18 cellular contexts compared by ENCODE assay signal in the genomic region with DNA sequence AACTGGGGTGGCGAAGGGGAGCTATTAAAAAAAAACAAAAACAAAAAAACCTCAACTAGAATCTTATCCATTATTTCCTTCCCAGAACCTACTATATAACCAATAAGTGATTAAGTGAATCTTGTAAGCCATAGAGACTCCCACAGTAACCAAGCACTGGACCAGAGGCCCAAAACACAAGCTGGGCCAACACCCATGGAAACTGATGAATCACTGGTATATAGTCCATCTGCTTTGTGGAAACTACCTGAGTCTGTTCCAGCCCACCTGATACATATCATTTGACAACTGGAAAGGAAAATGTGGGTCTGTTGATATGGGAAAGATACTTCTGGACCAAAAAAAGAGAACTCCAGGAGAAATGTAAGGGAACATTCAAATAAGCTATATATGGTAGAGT.
DNase-seq lines count a peak whose midpoint lies in the region; ATAC-seq, FAIRE-seq and TF ChIP-seq lines count a peak whose summit lies in the region.
"Had no signal": no experiment of that assay in that cellular context is flagged by ENCODE, and none has a peak within 500 bp of the region (broad histone marks: within the 10 kb centered on the region; RNA-seq: fewer than 3 reads in every experiment).

No MANE protein-coding gene starts in this region.

- no peak overlapping the region for H2AK5ac ChIP-seq in trophoblast cell (ENCODE audit: low read length)

- H2AFZ ChIP-seq in astrocyte (ENCODE audit: low read depth, low read length) (no peak overlapping the region), trophoblast cell (ENCODE audit: insufficient read depth, low read length, poor library complexity) (no peak overlapping the region)
- H2AFZ ChIP-seq: PC-9 had no signal

- CTCF ChIA-PET in activated CD4-positive, alpha-beta T cell treated with anti-CD3 and anti-CD28 coated beads for 36 hours (lab: Charles Lee) = interaction anchor here (0.6 to 1.8 kb wide), 2 partner anchors 14 to 111 kb away, joined by 3 to 8 read pairs; no protein-coding TSS in a partner anchor

- H3K4me3 ChIP-seq in astrocyte (ENCODE audit: insufficient read depth, low read depth, low read length) = no peak overlapping the region
- no peak overlapping the region for H3K4me3 ChIP-seq in fibroblast of the aortic adventitia (ENCODE audit: low read depth, low read length)
- H3K4me3 ChIP-seq in trophoblast cell (ENCODE audit: low read depth, low read length) = no peak overlapping the region
- H3K4me3 ChIP-seq: BLaER1, PC-9 had no signal

- H3K4me1 Mint-ChIP-seq in activated CD4-positive, alpha-beta T cell treated with anti-CD3 and anti-CD28 coated beads for 36 hours = peaks cover 32% of the 10 kb centered on the region
- peaks cover 34% of the 10 kb centered on the region for H3K4me1 Mint-ChIP-seq in astrocyte (ENCODE audit: low read depth, unreplicated experiment)
- H3K4me1 Mint-ChIP-seq in effector memory CD8-positive, alpha-beta T cell (ENCODE audit: low read depth in 2 of 2) = no peaks in the 10 kb centered on the region
- H3K4me1 Mint-ChIP-seq: CD8-positive, alpha-beta memory T cell had no signal

- H2BK12ac ChIP-seq in trophoblast cell (ENCODE audit: low read length) = peak overlapping the region; percentile 83

- H3K9ac ChIP-seq in astrocyte (ENCODE audit: low read length) (no peak overlapping the region), trophoblast cell (ENCODE audit: low read length) (no peak overlapping the region)
- H3K9ac ChIP-seq: BLaER1 had no signal

- H3K9me3 Mint-ChIP-seq in activated CD4-positive, alpha-beta T cell treated with anti-CD3 and anti-CD28 coated beads for 36 hours (ENCODE audit: low read depth) = no peaks in the 10 kb centered on the region
- H3K9me3 Mint-ChIP-seq in astrocyte (ENCODE audit: unreplicated experiment) = peaks cover 11% of the 10 kb centered on the region
- no peaks in the 10 kb centered on the region for H3K9me3 Mint-ChIP-seq in effector memory CD8-positive, alpha-beta T cell
- H3K9me3 Mint-ChIP-seq: CD8-positive, alpha-beta memory T cell had no signal

- WGBS in trophoblast cell (ENCODE audit: extremely low coverage, insufficient coverage, insufficient read length) = no CpG with 5 or more reads among the region's 1 CpG

- intact Hi-C loops in activated CD4-positive, alpha-beta T cell treated with anti-CD3 and anti-CD28 coated beads for 36 hours (cut with DNase I, micrococcal nuclease) = no loop called here

- H3K23ac ChIP-seq in trophoblast cell (ENCODE audit: low read length) = no peak overlapping the region

- POLR2A ChIA-PET in activated CD4-positive, alpha-beta T cell treated with anti-CD3 and anti-CD28 coated beads for 36 hours (lab: Charles Lee) = no interaction called here

- H4K12ac ChIP-seq in trophoblast cell (ENCODE audit: low read depth, low read length) = no peak overlapping the region

- peaks cover 4% of the 10 kb centered on the region for H3K36me3 Mint-ChIP-seq in activated CD4-positive, alpha-beta T cell treated with anti-CD3 and anti-CD28 coated beads for 36 hours (ENCODE audit: low read depth)
- H3K36me3 Mint-ChIP-seq in astrocyte (ENCODE audit: low read depth, unreplicated experiment) = peaks cover 2% of the 10 kb centered on the region
- H3K36me3 Mint-ChIP-seq in effector memory CD8-positive, alpha-beta T cell (ENCODE audit: insufficient read depth) = no peaks in the 10 kb centered on the region
- H3K36me3 Mint-ChIP-seq: CD8-positive, alpha-beta memory T cell had no signal

- H3K27me3 Mint-ChIP-seq in activated CD4-positive, alpha-beta T cell treated with anti-CD3 and anti-CD28 coated beads for 36 hours = no peaks in the 10 kb centered on the region
- no peaks in the 10 kb centered on the region for H3K27me3 Mint-ChIP-seq in astrocyte (ENCODE audit: low read depth, unreplicated experiment)
- peaks cover 0 to 6% of the 10 kb centered on the region in 2 donors for H3K27me3 Mint-ChIP-seq in effector memory CD8-positive, alpha-beta T cell

- peak overlapping the region; percentile 45 for H3K14ac ChIP-seq in trophoblast cell (ENCODE audit: low read length)

- peak overlapping the region; percentile 0 for H3K27ac Mint-ChIP-seq in activated CD4-positive, alpha-beta T cell treated with anti-CD3 and anti-CD28 coated beads for 36 hours
- H3K27ac Mint-ChIP-seq in astrocyte (ENCODE audit: unreplicated experiment) = peak overlapping the region; percentile 66
- no peak overlapping the region for H3K27ac Mint-ChIP-seq in effector memory CD8-positive, alpha-beta T cell
- H3K27ac Mint-ChIP-seq: CD8-positive, alpha-beta memory T cell had no signal

- H3K79me2 ChIP-seq in astrocyte (ENCODE audit: insufficient read depth, low read length) (no peaks in the 10 kb centered on the region), trophoblast cell (ENCODE audit: control insufficient read depth, insufficient read depth, low read length, poor library complexity) (no peaks in the 10 kb centered on the region)

- no peaks in the 10 kb centered on the region for H4K20me1 ChIP-seq in astrocyte (ENCODE audit: insufficient read depth, low read length)
- H4K20me1 ChIP-seq: BLaER1 had no signal

- no peak overlapping the region for H3K27ac ChIP-seq in astrocyte (ENCODE audit: low read depth, low read length)
- peak overlapping the region; percentile 75 for H3K27ac ChIP-seq in trophoblast cell (ENCODE audit: low read depth, low read length)
- H3K27ac ChIP-seq: BLaER1, HL-60, PC-9 had no signal

- no peak overlapping the region for H4K91ac ChIP-seq in trophoblast cell (ENCODE audit: low read depth, low read length)

- H3K4ac ChIP-seq in trophoblast cell (ENCODE audit: low read depth, low read length) = no peak overlapping the region

- no peak overlapping the region for H3K4me3 Mint-ChIP-seq in activated CD4-positive, alpha-beta T cell treated with anti-CD3 and anti-CD28 coated beads for 36 hours
- no peak overlapping the region for H3K4me3 Mint-ChIP-seq in astrocyte (ENCODE audit: unreplicated experiment)
- no peak overlapping the region for H3K4me3 Mint-ChIP-seq in effector memory CD8-positive, alpha-beta T cell
- H3K4me3 Mint-ChIP-seq: CD8-positive, alpha-beta memory T cell had no signal

- H3K79me1 ChIP-seq in trophoblast cell (ENCODE audit: low read length) = peaks cover 12% of the 10 kb centered on the region

- H3K27me3 ChIP-seq in astrocyte (ENCODE audit: insufficient read depth, low read length) (no peaks in the 10 kb centered on the region), trophoblast cell (ENCODE audit: insufficient read depth, low read length) (no peaks in the 10 kb centered on the region)
- H3K27me3 ChIP-seq: BLaER1 had no signal

- TF ChIP-seq CTCF in astrocyte (IDR thresholded peaks at IDR 0.05; ENCODE audit: insufficient read depth, low read depth, low read length) (no peak), fibroblast of the aortic adventitia (IDR thresholded peaks at IDR 0.05; ENCODE audit: insufficient read depth, low read length) (no peak)

- no peak overlapping the region for H3K4me2 ChIP-seq in astrocyte (ENCODE audit: low read length)
- H3K4me2 ChIP-seq in trophoblast cell (ENCODE audit: low read length) = no peak overlapping the region
- H3K4me2 ChIP-seq: BLaER1, PC-9 had no signal

- peak overlapping the region; percentile 73 for H2BK5ac ChIP-seq in trophoblast cell (ENCODE audit: low read depth, low read length, poor library complexity)

- DNase-seq in activated CD4-positive, alpha-beta T cell treated with anti-CD3 and anti-CD28 coated beads for 36 hours = no peak
- no peak for DNase-seq in activated CD4-positive, alpha-beta T cell treated with anti-CD3 and anti-CD28 coated beads for 4 hours
- DNase-seq in astrocyte (ENCODE audit: low read depth) (no peak), fibroblast of the aortic adventitia (ENCODE audit: low read depth) (peak; percentile 71), trophoblast cell (no peak)
- no peak for DNase-seq in effector memory CD8-positive, alpha-beta T cell
- DNase-seq: CD8-positive, alpha-beta memory T cell; DMS79 treated with DMSO at 0.1 percent for 48 hours; NCI-H187; NCI-H748 treated with DMSO at 0.1 percent for 48 hours; PC-9 had no signal

- H2BK120ac ChIP-seq in trophoblast cell (ENCODE audit: insufficient read depth, low read length, poor library complexity) = no peak overlapping the region

- no peaks in the 10 kb centered on the region for H3K36me3 ChIP-seq in astrocyte (ENCODE audit: insufficient read depth, low read length)
- H3K36me3 ChIP-seq in trophoblast cell (ENCODE audit: control insufficient read depth in 1 of 2, insufficient read depth in 2 of 2, low read length in 2 of 2) = no peaks in the 10 kb centered on the region
- H3K36me3 ChIP-seq: BLaER1 had no signal

- no peaks in the 10 kb centered on the region for H3K9me3 ChIP-seq in astrocyte (ENCODE audit: insufficient read depth, low read depth, low read length)
- no peaks in the 10 kb centered on the region for H3K9me3 ChIP-seq in trophoblast cell (ENCODE audit: insufficient read depth, low read depth, low read length)
- H3K9me3 ChIP-seq: BLaER1 had no signal

- ATAC-seq in activated CD4-positive, alpha-beta T cell treated with anti-CD3 and anti-CD28 coated beads for 36 hours = peak; percentile 34
- no peak for ATAC-seq in HG02571 (IDR thresholded peaks at IDR 0.05; ENCODE audit: unreplicated experiment)
- ATAC-seq in GM19324 (IDR thresholded peaks at IDR 0.05; ENCODE audit: low FRiP score, unreplicated experiment) = no peak
- no peak for ATAC-seq in effector memory CD8-positive, alpha-beta T cell (replicated peaks)
- ATAC-seq: HCT116 had no signal

- H3K18ac ChIP-seq in trophoblast cell (ENCODE audit: low read length) = no peak overlapping the region

- FAIRE-seq in astrocyte (lab: Jason Lieb, UNC) = no peak
- FAIRE-seq: D721Med, HTR-8/SVneo had no signal

- no peak overlapping the region for H4K8ac ChIP-seq in trophoblast cell (ENCODE audit: low read depth, low read length)

- H3K4me1 ChIP-seq in astrocyte (ENCODE audit: insufficient read depth, low read length) (peaks cover 13% of the 10 kb centered on the region), trophoblast cell (ENCODE audit: control insufficient read depth in 1 of 2, insufficient read depth in 2 of 2, low read length in 2 of 2) (peaks cover 4 to 9% of the 10 kb centered on the region in 2 experiments)
- H3K4me1 ChIP-seq: BLaER1 had no signal

Comparison
In these comparisons a context has a peak if more than half of its experiments do, and no peak if none do; other contexts are left out.
1. H3K27ac Mint-ChIP-seq: peak in activated CD4-positive, alpha-beta T cell treated with anti-CD3 and anti-CD28 coated beads for 36 hours (single experiment) and astrocyte (single experiment); none in effector memory CD8-positive, alpha-beta T cell (0 of 2).